ENCODE assay signal across 25 cellular contexts in genomic region chr12:132319991-132320570, GRCh38. TPM values are rescaled to one million over a fixed set of nuclear protein-coding genes. Genes with fewer than 3 reads are reported as not detected.
"Had no signal": no experiment of that assay in that cellular context is flagged by ENCODE, and none has a peak within 500 bp of the region (broad histone marks: within the 10 kb centered on the region; RNA-seq: fewer than 3 reads in every experiment).

No MANE protein-coding gene starts in this region.

- H3K4me2 ChIP-seq: KMS-11, SK-N-SH had no signal

- H3K27me3 ChIP-seq: Peyer's patch, SJCRH30 had no signal

- ATAC-seq: activated T-helper 17 cell treated with anti-CD3 and anti-CD28 coated beads, Interleukin-2, amount 50 U/mL, for 72 hours; Right ventricle myocardium inferior had no signal

- H3K27me3 Mint-ChIP-seq: activated CD4-positive, alpha-beta T cell treated with anti-CD3 and anti-CD28 coated beads, Interleukin-2, amount 10 ng/mL, durations not matched to agents 7 days and 5 days had no signal

- DNase-seq: activated CD4-positive, alpha-beta memory T cell treated with anti-CD3 and anti-CD28 coated beads for 36 hours; activated CD4-positive, alpha-beta T cell treated with anti-CD3 and anti-CD28 coated beads, Interleukin-2, amount 10 ng/mL, durations not matched to agents 7 days and 5 days; activated CD4-positive, CD25-positive, alpha-beta regulatory T cell; activated gamma-delta T cell; activated naive CD4-positive, alpha-beta T cell treated with anti-CD3 and anti-CD28 coated beads for 36 hours; activated naive CD8-positive, alpha-beta T cell treated with anti-CD3 and anti-CD28 coated beads for 36 hours; activated T-cell treated with anti-CD3 and anti-CD28 coated beads for 4 hours; activated T-cell treated with anti-CD3 and anti-CD28 coated beads, Interleukin-2, amount 50 U/mL, for 48 hours; NCI-H1092; NCI-H1417; NCI-H2029; NCI-H2107; NCI-H2171 treated with DMSO at 0.1 percent for 48 hours; NCI-H226; NCI-H510A treated with DMSO at 0.1 percent for 48 hours; Peyer's patch; SJCRH30; SK-N-SH; T-helper 1 cell had no signal

- H3K27ac ChIP-seq: KMS-11, Peyer's patch, SJCRH30, VCaP had no signal

- H3K36me3 ChIP-seq: Peyer's patch, SJCRH30 had no signal

- H3K4me3 Mint-ChIP-seq: activated CD4-positive, alpha-beta memory T cell treated with anti-CD3 and anti-CD28 coated beads for 36 hours; activated CD4-positive, alpha-beta T cell treated with anti-CD3 and anti-CD28 coated beads, Interleukin-2, amount 10 ng/mL, durations not matched to agents 7 days and 5 days; activated naive CD4-positive, alpha-beta T cell treated with anti-CD3 and anti-CD28 coated beads for 36 hours; activated naive CD8-positive, alpha-beta T cell treated with anti-CD3 and anti-CD28 coated beads for 36 hours; activated T-helper 17 cell treated with anti-CD3 and anti-CD28 coated beads, Interleukin-2, amount 50 U/mL, for 72 hours had no signal

- H3K9ac ChIP-seq: KMS-11, SK-N-SH had no signal

- H3K4me1 Mint-ChIP-seq: activated T-helper 17 cell treated with anti-CD3 and anti-CD28 coated beads, Interleukin-2, amount 50 U/mL, for 72 hours had no signal

- H3K9me3 ChIP-seq: Peyer's patch, SJCRH30, SK-N-SH had no signal

- H3K9me3 Mint-ChIP-seq: activated CD4-positive, alpha-beta memory T cell treated with anti-CD3 and anti-CD28 coated beads for 36 hours; activated CD4-positive, alpha-beta T cell treated with anti-CD3 and anti-CD28 coated beads, Interleukin-2, amount 10 ng/mL, durations not matched to agents 7 days and 5 days; activated naive CD4-positive, alpha-beta T cell treated with anti-CD3 and anti-CD28 coated beads for 36 hours; activated naive CD8-positive, alpha-beta T cell treated with anti-CD3 and anti-CD28 coated beads for 36 hours; activated T-helper 17 cell treated with anti-CD3 and anti-CD28 coated beads, Interleukin-2, amount 50 U/mL, for 72 hours had no signal

- H3K4me3 ChIP-seq: Peyer's patch, SJCRH30 had no signal

- H3K4me1 ChIP-seq: Peyer's patch, SJCRH30 had no signal

- H3K27ac Mint-ChIP-seq: activated CD4-positive, alpha-beta memory T cell treated with anti-CD3 and anti-CD28 coated beads for 36 hours; activated CD4-positive, alpha-beta T cell treated with anti-CD3 and anti-CD28 coated beads, Interleukin-2, amount 10 ng/mL, durations not matched to agents 7 days and 5 days; activated naive CD4-positive, alpha-beta T cell treated with anti-CD3 and anti-CD28 coated beads for 36 hours; activated naive CD8-positive, alpha-beta T cell treated with anti-CD3 and anti-CD28 coated beads for 36 hours; activated T-helper 17 cell treated with anti-CD3 and anti-CD28 coated beads, Interleukin-2, amount 50 U/mL, for 72 hours had no signal

- H3K36me3 Mint-ChIP-seq: activated CD4-positive, alpha-beta memory T cell treated with anti-CD3 and anti-CD28 coated beads for 36 hours; activated naive CD8-positive, alpha-beta T cell treated with anti-CD3 and anti-CD28 coated beads for 36 hours had no signal

RNA-seq across cellular contexts. Expression of gene GALNT9, which starts 9.3 kb away (rescaled TPM):
- total RNA-seq: activated CD4-positive, alpha-beta T cell treated with anti-CD3 and anti-CD28 coated beads, Interleukin-2, amount 10 ng/mL, durations not matched to agents 7 days and 5 days; activated CD8-positive, alpha-beta memory T cell treated with anti-CD3 and anti-CD28 coated beads for 36 hours; activated naive CD8-positive, alpha-beta T cell treated with anti-CD3 and anti-CD28 coated beads for 36 hours; Peyer's patch; Right ventricle myocardium inferior; T-helper 2 cell treated with Interferon-gamma antibody and Interleukin-4, amounts not matched to agents 100 ng/mL and 5 ng/mL, for 36 hours had no signal
- polyA plus RNA-seq: SK-N-SH had no signal
